In the genomic region with DNA sequence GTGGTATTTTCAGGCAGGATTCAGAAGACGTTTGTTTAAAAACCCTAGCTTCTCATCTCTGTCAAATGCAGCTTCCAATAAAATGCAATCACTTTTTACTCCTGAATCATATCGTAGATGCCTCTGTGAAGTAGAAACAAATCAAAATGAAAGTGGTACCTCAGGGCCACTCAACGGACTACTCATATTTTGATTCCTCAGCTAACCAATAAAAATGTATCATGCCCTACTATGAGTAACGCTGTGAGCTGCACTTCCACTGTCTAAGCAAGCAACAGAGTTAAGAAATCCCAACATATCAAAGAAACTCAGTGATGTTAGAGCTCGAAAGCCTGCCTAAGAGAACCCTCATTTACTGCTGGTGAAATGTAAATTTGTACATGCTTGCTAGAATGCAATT, we compare ENCODE assay signal across 8 cellular contexts.
DNase-seq lines count a peak whose midpoint lies in the region; ATAC-seq and TF ChIP-seq lines count a peak whose summit lies in the region.

No MANE protein-coding gene starts in this region.

- no peak overlapping the region for H2BK5ac ChIP-seq in trophoblast cell (ENCODE audit: low read depth, low read length, poor library complexity)

- no peak overlapping the region for H4K8ac ChIP-seq in trophoblast cell (ENCODE audit: low read depth, low read length)

- no peak overlapping the region for H4K12ac ChIP-seq in trophoblast cell (ENCODE audit: low read depth, low read length)

- WGBS in trophoblast cell (ENCODE audit: extremely low coverage, insufficient coverage, insufficient read length), result no CpG with 5 or more reads among the region's 5 CpGs

- no peaks in the 10 kb centered on the region for H3K79me1 ChIP-seq in trophoblast cell (ENCODE audit: low read length)

- H3K4ac ChIP-seq in trophoblast cell (ENCODE audit: low read depth, low read length), result no peak overlapping the region

- no peak overlapping the region for H3K4me2 ChIP-seq in trophoblast cell (ENCODE audit: low read length)

- H3K23ac ChIP-seq in trophoblast cell (ENCODE audit: low read length), result no peak overlapping the region

- H3K9me3 ChIP-seq in trophoblast cell (ENCODE audit: insufficient read depth, low read depth, low read length), result no peaks in the 10 kb centered on the region

- H2AK5ac ChIP-seq in trophoblast cell (ENCODE audit: low read length), result no peak overlapping the region

- ATAC-seq in GM18520 (IDR thresholded peaks at IDR 0.05; ENCODE audit: unreplicated experiment) (peak; percentile 36), HG02798 (IDR thresholded peaks at IDR 0.05; ENCODE audit: poor library complexity, unreplicated experiment) (peak; percentile 24), omental fat pad (ENCODE audit: low FRiP score) (peak; percentile 69), left lobe of liver (no peak)

- no peaks in the 10 kb centered on the region for H3K36me3 ChIP-seq in trophoblast cell (ENCODE audit: control insufficient read depth in 1 of 2, insufficient read depth in 2 of 2, low read length in 2 of 2)

- H3K4me3 ChIP-seq in trophoblast cell (ENCODE audit: low read depth, low read length), result no peak overlapping the region

- DNase-seq in omental fat pad (ENCODE audit: low spot score) (no peak), trophoblast cell (no peak), left lobe of liver (ENCODE audit: low spot score) (no peak), SK-N-DZ (ENCODE audit: low spot score) (no peak)
- DNase-seq in stimulated activated CD8-positive, alpha-beta memory T cell treated with anti-CD3 and anti-CD28 coated beads, Interleukin-4, amount 100 ng/mL, for 48 hours, result no peak

- H3K4me3 Mint-ChIP-seq in T-helper 1 cell treated with Interleukin-12 subunit alpha and Interleukin-12 subunit beta and Interleukin-4 antibody, amounts not matched to agents 30 μg/mL and 1 μg/mL, for 36 hours, result peak overlapping the region; percentile 38

- no peak overlapping the region for H2AFZ ChIP-seq in trophoblast cell (ENCODE audit: insufficient read depth, low read length, poor library complexity)

- no peak overlapping the region for H3K9ac ChIP-seq in trophoblast cell (ENCODE audit: low read length)

- H3K36me3 Mint-ChIP-seq in T-helper 1 cell treated with Interleukin-12 subunit alpha and Interleukin-12 subunit beta and Interleukin-4 antibody, amounts not matched to agents 30 μg/mL and 1 μg/mL, for 36 hours (ENCODE audit: low read depth), result no peaks in the 10 kb centered on the region

- peaks cover 30% of the 10 kb centered on the region for H3K4me1 Mint-ChIP-seq in T-helper 1 cell treated with Interleukin-12 subunit alpha and Interleukin-12 subunit beta and Interleukin-4 antibody, amounts not matched to agents 30 μg/mL and 1 μg/mL, for 36 hours (ENCODE audit: low read depth)

- H3K4me1 ChIP-seq in trophoblast cell (ENCODE audit: control insufficient read depth in 1 of 2, insufficient read depth in 2 of 2, low read length in 2 of 2), result no peaks in the 10 kb centered on the region

- H2BK12ac ChIP-seq in trophoblast cell (ENCODE audit: low read length), result no peak overlapping the region

- H2BK120ac ChIP-seq in trophoblast cell (ENCODE audit: insufficient read depth, low read length, poor library complexity), result no peak overlapping the region

- no peak for TF ChIP-seq CTCF in omental fat pad (IDR thresholded peaks at IDR 0.05)

- H3K27ac ChIP-seq in trophoblast cell (ENCODE audit: low read depth, low read length), result no peak overlapping the region

- H3K27ac Mint-ChIP-seq in T-helper 1 cell treated with Interleukin-12 subunit alpha and Interleukin-12 subunit beta and Interleukin-4 antibody, amounts not matched to agents 30 μg/mL and 1 μg/mL, for 36 hours, result peak overlapping the region; percentile 21

- no peak overlapping the region for H3K18ac ChIP-seq in trophoblast cell (ENCODE audit: low read length)

- H3K27me3 ChIP-seq in trophoblast cell (ENCODE audit: insufficient read depth, low read length), result no peaks in the 10 kb centered on the region

- no peaks in the 10 kb centered on the region for H3K79me2 ChIP-seq in trophoblast cell (ENCODE audit: control insufficient read depth, insufficient read depth, low read length, poor library complexity)

- H3K14ac ChIP-seq in trophoblast cell (ENCODE audit: low read length), result no peak overlapping the region

- H3K9me3 Mint-ChIP-seq in T-helper 1 cell treated with Interleukin-12 subunit alpha and Interleukin-12 subunit beta and Interleukin-4 antibody, amounts not matched to agents 30 μg/mL and 1 μg/mL, for 36 hours, result no peaks in the 10 kb centered on the region

- H4K91ac ChIP-seq in trophoblast cell (ENCODE audit: low read depth, low read length), result no peak overlapping the region

- no peaks in the 10 kb centered on the region for H3K27me3 Mint-ChIP-seq in T-helper 1 cell treated with Interleukin-12 subunit alpha and Interleukin-12 subunit beta and Interleukin-4 antibody, amounts not matched to agents 30 μg/mL and 1 μg/mL, for 36 hours (ENCODE audit: low read depth)
